Comparison of ENCODE assay signal across 1 cellular context in the genomic region with DNA sequence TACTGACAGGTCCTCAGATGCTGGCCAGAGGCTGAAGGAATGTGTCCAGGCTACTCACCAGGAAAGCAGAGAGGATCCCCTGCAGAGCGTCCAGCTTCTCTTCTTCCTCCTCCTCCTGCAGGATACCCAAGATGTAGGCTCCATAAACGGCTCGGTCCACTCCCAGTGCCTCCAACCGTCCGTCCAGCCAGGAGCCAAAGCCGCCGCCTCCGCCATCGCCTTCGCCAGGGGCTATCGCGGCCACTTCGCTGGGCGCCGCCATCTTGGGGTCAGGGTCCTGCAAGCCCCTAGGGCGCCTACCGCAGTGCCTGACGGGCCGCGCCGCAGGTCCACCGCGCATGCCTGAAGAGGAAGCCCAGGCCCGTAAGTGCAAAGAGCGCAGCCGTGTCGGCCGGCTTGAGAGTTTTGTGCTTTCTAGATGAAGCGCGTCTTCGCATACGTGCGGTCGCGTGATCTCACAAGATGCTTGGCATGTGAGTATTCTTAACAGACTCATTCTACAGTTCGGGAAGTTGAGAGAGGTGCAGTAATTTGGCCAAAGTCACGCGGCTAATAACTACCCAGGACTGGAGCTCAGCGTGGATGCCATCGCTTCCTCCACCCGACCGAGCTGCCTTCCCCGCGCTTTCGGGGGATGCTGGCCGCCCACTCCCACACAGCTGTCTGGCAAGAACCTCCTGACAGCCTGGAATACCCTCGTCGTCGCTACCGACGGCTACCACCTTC.
A peak's percentile ranks its signal among the peaks of the same experiment; 100 is the strongest.
TF ChIP-seq lines count a peak whose summit lies in the region.

A gene with protein sequence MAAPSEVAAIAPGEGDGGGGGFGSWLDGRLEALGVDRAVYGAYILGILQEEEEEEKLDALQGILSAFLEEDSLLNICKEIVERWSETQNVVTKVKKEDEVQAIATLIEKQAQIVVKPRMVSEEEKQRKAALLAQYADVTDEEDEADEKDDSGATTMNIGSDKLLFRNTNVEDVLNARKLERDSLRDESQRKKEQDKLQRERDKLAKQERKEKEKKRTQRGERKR (minus strand): TSS at position 285 of the 726 bp plus-strand sequence. CDS start 23 bp downstream, at position 262.

TF ChIP-seq in K562, 482 proteins besides CTCF, POLR2A, EP300 and RAD21 (continued from another document and continues in another):
- TF ChIP-seq, protein P1, sequence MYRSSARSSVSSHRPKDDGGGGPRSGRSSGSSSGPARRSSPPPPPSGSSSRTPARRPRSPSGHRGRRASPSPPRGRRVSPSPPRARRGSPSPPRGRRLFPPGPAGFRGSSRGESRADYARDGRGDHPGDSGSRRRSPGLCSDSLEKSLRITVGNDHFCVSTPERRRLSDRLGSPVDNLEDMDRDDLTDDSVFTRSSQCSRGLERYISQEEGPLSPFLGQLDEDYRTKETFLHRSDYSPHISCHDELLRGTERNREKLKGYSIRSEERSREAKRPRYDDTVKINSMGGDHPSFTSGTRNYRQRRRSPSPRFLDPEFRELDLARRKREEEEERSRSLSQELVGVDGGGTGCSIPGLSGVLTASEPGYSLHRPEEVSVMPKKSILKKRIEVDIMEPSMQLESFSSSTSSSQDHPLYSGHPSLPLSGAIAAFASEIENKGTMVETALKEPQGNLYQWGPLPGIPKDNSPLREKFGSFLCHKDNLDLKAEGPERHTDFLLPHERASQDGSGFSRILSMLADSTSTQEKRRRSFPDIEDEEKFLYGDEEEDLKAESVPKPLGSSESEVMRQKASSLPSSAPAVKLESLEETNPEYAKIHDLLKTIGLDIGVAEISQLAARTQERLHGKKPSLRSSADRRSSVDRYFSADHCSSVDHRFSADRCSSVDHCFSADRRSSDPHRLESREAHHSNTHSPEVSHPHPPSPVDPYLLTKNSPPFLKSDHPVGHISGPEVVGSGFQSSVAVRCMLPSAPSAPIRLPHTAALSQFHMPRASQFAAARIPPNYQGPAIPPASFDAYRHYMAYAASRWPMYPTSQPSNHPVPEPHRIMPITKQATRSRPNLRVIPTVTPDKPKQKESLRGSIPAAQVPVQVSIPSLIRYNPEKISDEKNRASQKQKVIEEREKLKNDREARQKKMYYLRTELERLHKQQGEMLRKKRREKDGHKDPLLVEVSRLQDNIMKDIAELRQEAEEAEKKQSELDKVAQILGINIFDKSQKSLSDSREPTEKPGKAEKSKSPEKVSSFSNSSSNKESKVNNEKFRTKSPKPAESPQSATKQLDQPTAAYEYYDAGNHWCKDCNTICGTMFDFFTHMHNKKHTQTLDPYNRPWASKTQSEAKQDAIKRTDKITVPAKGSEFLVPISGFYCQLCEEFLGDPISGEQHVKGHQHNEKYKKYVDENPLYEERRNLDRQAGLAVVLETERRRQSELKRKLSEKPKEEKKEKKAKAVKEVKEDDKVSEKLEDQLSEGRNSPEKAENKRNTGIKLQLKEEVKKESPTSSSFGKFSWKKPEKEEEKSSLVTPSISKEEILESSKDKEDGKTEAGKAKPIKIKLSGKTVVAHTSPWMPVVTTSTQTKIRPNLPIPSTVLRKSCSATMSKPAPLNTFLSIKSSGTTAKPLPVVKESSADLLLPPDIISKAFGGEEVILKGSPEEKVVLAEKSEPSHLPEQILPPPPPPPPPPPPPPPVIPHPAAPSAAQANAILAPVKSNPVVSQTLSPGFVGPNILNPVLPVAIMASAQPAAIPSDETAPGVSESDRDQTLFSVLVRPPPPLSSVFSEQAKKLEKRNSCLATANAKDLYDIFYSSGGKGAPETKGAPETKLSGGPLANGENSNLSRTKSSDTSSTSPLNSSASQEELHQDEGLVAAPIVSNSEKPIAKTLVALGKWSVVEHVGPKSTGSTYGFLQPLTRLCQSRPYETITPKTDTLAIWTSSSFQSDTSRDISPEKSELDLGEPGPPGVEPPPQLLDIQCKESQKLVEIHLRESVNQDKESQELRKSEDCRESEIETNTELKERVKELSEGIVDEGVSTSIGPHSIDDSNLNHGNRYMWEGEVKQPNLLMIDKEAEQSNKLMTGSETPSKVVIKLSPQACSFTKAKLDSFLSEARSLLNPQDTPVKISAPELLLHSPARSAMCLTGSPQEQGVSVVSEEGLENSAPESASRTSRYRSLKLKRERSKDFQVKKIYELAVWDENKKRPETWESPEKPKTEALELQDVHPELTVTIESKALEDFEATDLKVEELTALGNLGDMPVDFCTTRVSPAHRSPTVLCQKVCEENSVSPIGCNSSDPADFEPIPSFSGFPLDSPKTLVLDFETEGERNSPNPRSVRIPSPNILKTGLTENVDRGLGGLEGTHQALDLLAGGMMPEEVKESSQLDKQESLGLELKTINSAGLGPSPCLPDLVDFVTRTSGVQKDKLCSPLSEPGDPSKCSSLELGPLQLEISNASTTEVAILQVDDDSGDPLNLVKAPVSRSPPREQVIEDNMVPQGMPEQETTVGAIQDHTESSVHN (IDR thresholded peaks at IDR 0.05; ENCODE audit: borderline replicate concordance in 1 of 2, low read depth in 1 of 2), result peak in 1 of 2 experiments; percentile 63; a peak in 1 of 4 replicates
- TF ChIP-seq CREB1 (IDR thresholded peaks at IDR 0.05) (no peak), CREB1 (CRISPR knock-in tag; IDR thresholded peaks at IDR 0.05) (peak; percentile 79), RNF2 (IDR thresholded peaks at IDR 0.05) (peak; percentile 24), ZNF76 (CRISPR knock-in tag; IDR thresholded peaks at IDR 0.05; ENCODE audit: borderline replicate concordance) (no peak), STAG1 (CRISPR knock-in tag; IDR thresholded peaks at IDR 0.05; ENCODE audit: borderline replicate concordance) (no peak), KDM4B (IDR thresholded peaks at IDR 0.05; ENCODE audit: borderline replicate concordance in 2 of 2, low read depth in 1 of 2) (0 out of 4 replicates have a peak, but pooled peaks of 1 of the 2 experiments have one; percentile 29), SRF (CRISPR knock-in tag; IDR thresholded peaks at IDR 0.05) (no peak), CEBPB (tag; IDR thresholded peaks at IDR 0.05) (no peak), GABPB1 (CRISPR knock-in tag; IDR thresholded peaks at IDR 0.05) (peak; percentile 64), FOXM1 (IDR thresholded peaks at IDR 0.05; ENCODE audit: low read depth) (no peak), FOXM1 (CRISPR knock-in tag; IDR thresholded peaks at IDR 0.05; ENCODE audit: low read depth) (0 out of 2 replicates have a peak, but pooled peaks have one; percentile 18), POLR2AphosphoS5 (IDR thresholded peaks at IDR 0.05; ENCODE audit: control insufficient read depth, insufficient read depth, low read depth, low read length) (peak; percentile 82; the same call in 1 of the 2 replicates), ZNF780A (CRISPR knock-in tag; IDR thresholded peaks at IDR 0.05) (no peak), NUFIP1 (IDR thresholded peaks at IDR 0.05; ENCODE audit: partially characterized antibody) (no peak), ZNF57 (CRISPR knock-in tag; IDR thresholded peaks at IDR 0.05) (no peak), ZNF253 (CRISPR knock-in tag; conservative IDR thresholded peaks at IDR 0.05) (no peak)
- TF ChIP-seq, protein P2, sequence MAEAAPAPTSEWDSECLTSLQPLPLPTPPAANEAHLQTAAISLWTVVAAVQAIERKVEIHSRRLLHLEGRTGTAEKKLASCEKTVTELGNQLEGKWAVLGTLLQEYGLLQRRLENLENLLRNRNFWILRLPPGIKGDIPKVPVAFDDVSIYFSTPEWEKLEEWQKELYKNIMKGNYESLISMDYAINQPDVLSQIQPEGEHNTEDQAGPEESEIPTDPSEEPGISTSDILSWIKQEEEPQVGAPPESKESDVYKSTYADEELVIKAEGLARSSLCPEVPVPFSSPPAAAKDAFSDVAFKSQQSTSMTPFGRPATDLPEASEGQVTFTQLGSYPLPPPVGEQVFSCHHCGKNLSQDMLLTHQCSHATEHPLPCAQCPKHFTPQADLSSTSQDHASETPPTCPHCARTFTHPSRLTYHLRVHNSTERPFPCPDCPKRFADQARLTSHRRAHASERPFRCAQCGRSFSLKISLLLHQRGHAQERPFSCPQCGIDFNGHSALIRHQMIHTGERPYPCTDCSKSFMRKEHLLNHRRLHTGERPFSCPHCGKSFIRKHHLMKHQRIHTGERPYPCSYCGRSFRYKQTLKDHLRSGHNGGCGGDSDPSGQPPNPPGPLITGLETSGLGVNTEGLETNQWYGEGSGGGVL (CRISPR knock-in tag; IDR thresholded peaks at IDR 0.05), result no peak
- TF ChIP-seq, protein P3, sequence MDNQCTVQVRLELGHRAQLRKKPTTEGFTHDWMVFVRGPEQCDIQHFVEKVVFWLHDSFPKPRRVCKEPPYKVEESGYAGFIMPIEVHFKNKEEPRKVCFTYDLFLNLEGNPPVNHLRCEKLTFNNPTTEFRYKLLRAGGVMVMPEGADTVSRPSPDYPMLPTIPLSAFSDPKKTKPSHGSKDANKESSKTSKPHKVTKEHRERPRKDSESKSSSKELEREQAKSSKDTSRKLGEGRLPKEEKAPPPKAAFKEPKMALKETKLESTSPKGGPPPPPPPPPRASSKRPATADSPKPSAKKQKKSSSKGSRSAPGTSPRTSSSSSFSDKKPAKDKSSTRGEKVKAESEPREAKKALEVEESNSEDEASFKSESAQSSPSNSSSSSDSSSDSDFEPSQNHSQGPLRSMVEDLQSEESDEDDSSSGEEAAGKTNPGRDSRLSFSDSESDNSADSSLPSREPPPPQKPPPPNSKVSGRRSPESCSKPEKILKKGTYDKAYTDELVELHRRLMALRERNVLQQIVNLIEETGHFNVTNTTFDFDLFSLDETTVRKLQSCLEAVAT (IDR thresholded peaks at IDR 0.05), result peak in 1 of 2 experiments; percentile 29; a peak in 1 of 4 replicates
- TF ChIP-seq, protein P4, sequence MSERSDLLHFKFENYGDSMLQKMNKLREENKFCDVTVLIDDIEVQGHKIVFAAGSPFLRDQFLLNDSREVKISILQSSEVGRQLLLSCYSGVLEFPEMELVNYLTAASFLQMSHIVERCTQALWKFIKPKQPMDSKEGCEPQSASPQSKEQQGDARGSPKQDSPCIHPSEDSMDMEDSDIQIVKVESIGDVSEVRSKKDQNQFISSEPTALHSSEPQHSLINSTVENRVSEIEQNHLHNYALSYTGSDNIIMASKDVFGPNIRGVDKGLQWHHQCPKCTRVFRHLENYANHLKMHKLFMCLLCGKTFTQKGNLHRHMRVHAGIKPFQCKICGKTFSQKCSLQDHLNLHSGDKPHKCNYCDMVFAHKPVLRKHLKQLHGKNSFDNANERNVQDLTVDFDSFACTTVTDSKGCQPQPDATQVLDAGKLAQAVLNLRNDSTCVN (CRISPR knock-in tag; IDR thresholded peaks at IDR 0.05), result no peak
- TF ChIP-seq, protein P5, sequence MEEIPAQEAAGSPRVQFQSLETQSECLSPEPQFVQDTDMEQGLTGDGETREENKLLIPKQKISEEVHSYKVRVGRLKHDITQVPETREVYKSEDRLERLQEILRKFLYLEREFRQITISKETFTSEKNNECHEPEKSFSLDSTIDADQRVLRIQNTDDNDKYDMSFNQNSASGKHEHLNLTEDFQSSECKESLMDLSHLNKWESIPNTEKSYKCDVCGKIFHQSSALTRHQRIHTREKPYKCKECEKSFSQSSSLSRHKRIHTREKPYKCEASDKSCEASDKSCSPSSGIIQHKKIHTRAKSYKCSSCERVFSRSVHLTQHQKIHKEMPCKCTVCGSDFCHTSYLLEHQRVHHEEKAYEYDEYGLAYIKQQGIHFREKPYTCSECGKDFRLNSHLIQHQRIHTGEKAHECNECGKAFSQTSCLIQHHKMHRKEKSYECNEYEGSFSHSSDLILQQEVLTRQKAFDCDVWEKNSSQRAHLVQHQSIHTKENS (CRISPR knock-in tag; IDR thresholded peaks at IDR 0.05), result no peak
- TF ChIP-seq, protein P6, sequence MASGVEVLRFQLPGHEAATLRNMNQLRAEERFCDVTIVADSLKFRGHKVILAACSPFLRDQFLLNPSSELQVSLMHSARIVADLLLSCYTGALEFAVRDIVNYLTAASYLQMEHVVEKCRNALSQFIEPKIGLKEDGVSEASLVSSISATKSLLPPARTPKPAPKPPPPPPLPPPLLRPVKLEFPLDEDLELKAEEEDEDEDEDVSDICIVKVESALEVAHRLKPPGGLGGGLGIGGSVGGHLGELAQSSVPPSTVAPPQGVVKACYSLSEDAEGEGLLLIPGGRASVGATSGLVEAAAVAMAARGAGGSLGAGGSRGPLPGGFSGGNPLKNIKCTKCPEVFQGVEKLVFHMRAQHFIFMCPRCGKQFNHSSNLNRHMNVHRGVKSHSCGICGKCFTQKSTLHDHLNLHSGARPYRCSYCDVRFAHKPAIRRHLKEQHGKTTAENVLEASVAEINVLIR (CRISPR knock-in tag; IDR thresholded peaks at IDR 0.05), result no peak
- TF ChIP-seq, protein P7, sequence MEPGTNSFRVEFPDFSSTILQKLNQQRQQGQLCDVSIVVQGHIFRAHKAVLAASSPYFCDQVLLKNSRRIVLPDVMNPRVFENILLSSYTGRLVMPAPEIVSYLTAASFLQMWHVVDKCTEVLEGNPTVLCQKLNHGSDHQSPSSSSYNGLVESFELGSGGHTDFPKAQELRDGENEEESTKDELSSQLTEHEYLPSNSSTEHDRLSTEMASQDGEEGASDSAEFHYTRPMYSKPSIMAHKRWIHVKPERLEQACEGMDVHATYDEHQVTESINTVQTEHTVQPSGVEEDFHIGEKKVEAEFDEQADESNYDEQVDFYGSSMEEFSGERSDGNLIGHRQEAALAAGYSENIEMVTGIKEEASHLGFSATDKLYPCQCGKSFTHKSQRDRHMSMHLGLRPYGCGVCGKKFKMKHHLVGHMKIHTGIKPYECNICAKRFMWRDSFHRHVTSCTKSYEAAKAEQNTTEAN (CRISPR knock-in tag; IDR thresholded peaks at IDR 0.05), result no peak
- TF ChIP-seq, protein P8, sequence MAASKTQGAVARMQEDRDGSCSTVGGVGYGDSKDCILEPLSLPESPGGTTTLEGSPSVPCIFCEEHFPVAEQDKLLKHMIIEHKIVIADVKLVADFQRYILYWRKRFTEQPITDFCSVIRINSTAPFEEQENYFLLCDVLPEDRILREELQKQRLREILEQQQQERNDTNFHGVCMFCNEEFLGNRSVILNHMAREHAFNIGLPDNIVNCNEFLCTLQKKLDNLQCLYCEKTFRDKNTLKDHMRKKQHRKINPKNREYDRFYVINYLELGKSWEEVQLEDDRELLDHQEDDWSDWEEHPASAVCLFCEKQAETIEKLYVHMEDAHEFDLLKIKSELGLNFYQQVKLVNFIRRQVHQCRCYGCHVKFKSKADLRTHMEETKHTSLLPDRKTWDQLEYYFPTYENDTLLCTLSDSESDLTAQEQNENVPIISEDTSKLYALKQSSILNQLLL (CRISPR knock-in tag; IDR thresholded peaks at IDR 0.05; ENCODE audit: borderline replicate concordance), result no peak
- TF ChIP-seq, protein P9, sequence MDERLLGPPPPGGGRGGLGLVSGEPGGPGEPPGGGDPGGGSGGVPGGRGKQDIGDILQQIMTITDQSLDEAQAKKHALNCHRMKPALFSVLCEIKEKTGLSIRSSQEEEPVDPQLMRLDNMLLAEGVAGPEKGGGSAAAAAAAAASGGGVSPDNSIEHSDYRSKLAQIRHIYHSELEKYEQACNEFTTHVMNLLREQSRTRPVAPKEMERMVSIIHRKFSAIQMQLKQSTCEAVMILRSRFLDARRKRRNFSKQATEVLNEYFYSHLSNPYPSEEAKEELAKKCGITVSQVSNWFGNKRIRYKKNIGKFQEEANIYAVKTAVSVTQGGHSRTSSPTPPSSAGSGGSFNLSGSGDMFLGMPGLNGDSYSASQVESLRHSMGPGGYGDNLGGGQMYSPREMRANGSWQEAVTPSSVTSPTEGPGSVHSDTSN (CRISPR knock-in tag; IDR thresholded peaks at IDR 0.05; ENCODE audit: low read depth), result no peak
- TF ChIP-seq, protein P9 (tag; conservative IDR thresholded peaks at IDR 0.05; ENCODE audit: low read depth), result no peak
